10 cellular contexts compared by ENCODE assay signal in the genomic region with DNA sequence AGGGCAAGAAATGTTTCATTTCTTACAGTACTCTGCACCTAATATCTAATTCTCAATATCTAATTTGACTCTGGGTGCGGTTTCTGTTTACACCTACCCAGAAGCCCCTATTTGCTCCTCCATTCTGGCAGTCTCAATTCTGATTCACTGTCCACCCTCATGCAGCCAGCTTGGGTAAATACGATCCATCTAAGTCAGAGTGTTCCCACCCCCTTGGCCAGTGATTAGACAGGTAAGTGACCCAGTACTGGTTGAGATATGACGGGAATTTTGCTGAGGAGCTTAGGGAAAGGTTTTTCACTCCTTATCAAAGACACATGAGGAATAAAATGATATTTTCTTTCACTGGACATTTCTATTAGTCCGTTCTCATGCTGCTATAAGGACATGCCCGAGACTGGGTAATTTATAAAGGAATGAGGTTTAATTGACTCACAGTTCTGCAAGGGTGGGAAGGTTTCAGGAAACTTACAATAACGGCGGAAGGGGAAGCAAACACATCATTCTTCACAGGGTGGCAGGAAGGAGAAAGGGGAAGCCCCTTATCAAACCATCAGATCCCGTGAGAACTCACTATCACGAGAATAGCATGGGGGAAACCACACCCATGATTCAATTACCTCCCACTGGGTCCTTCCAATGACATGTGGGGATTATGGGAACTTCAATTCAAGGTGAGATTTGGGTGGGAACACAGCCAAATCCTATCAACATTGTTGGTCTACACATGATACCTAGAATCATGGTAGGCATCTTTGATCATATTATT. TPM values are rescaled to one million over a fixed set of nuclear protein-coding genes. Genes with fewer than 3 reads are reported as not detected.
DNase-seq lines count a peak whose midpoint lies in the region; FAIRE-seq and TF ChIP-seq lines count a peak whose summit lies in the region.
"Had no signal": no experiment of that assay in that cellular context is flagged by ENCODE, and none has a peak within 500 bp of the region (broad histone marks: within the 10 kb centered on the region; RNA-seq: fewer than 3 reads in every experiment).

No MANE protein-coding gene starts in this region.

- TF ChIP-seq POLR2A in endothelial cell of umbilical vein (IDR thresholded peaks at IDR 0.05; ENCODE audit: low read depth, low read length), result no peak

- FAIRE-seq in endothelial cell of umbilical vein (lab: Jason Lieb, UNC), result peak; percentile 80
- FAIRE-seq: RCC 7860 had no signal

- H3K79me2 ChIP-seq in endothelial cell of umbilical vein (ENCODE audit: control insufficient read depth, insufficient read depth, low read length), result no peaks in the 10 kb centered on the region

- H3K27ac ChIP-seq in endothelial cell of umbilical vein (ENCODE audit: insufficient read depth, low read depth, low read length) (peak overlapping the region; percentile 56), ascending aorta (no peak overlapping the region)

- H3K4me1 ChIP-seq in endothelial cell of umbilical vein (ENCODE audit: control insufficient read depth, extremely low read depth, insufficient read depth, low read length) (peaks cover 15% of the 10 kb centered on the region), ascending aorta (no peaks in the 10 kb centered on the region)

- dilution Hi-C loops in endothelial cell of umbilical vein (cut with MboI; ENCODE audit: extremely low pct_ligation_motif_present, low sequenced_read_pairs), result no loop called here

- H3K27me3 ChIP-seq in endothelial cell of umbilical vein (ENCODE audit: control insufficient read depth in 2 of 2, insufficient read depth in 2 of 2, low read length in 2 of 2) (no peaks in the 10 kb centered on the region), ascending aorta (no peaks in the 10 kb centered on the region)

- peak overlapping the region; percentile 74 for H3K4me2 ChIP-seq in endothelial cell of umbilical vein (ENCODE audit: insufficient read depth, low read length)

- no TSS peak for BruUV-seq in endothelial cell of umbilical vein (replicated peaks; lab: Mats Ljungman, UMichigan)

- H3K9me3 ChIP-seq in endothelial cell of umbilical vein (replicated peaks; ENCODE audit: control insufficient read depth, insufficient read depth, low read length) (no peaks in the 10 kb centered on the region), ascending aorta (no peaks in the 10 kb centered on the region)

- TF ChIP-seq CTCF in endothelial cell of umbilical vein (IDR thresholded peaks at IDR 0.05; ENCODE audit: extremely low read depth in 1 of 2, insufficient read depth in 1 of 2, low read depth in 1 of 2, low read length in 2 of 2) (no peak), ascending aorta (IDR thresholded peaks at IDR 0.05) (no peak)

- H4K20me1 ChIP-seq in endothelial cell of umbilical vein (replicated peaks; ENCODE audit: control insufficient read depth, extremely low read depth, insufficient read depth, low read length), result no peaks in the 10 kb centered on the region

- intact Hi-C loops in endothelial cell of umbilical vein (cut with micrococcal nuclease) (loop anchor here (2.0 to 10.0 kb wide), 4 partner anchors 101 to 969 kb away; no protein-coding TSS in a partner anchor), ascending aorta (cut with DNase I) (no loop called here)

- H3K9ac ChIP-seq in endothelial cell of umbilical vein (replicated peaks; ENCODE audit: extremely low read depth, insufficient read depth, low read length), result no peak overlapping the region

- H3K4me3 ChIP-seq in endothelial cell of umbilical vein (replicated peaks in 1 of 3; ENCODE audit: insufficient read depth in 1 of 3, low read depth in 1 of 3, low read length in 3 of 3) (no peak overlapping the region), ascending aorta (no peak overlapping the region)

- DNase-seq in Daoy (ENCODE audit: low read depth), result peak; percentile 23
- peak; percentile 15 for DNase-seq in NCI-H748 treated with DMSO at 0.1 percent for 48 hours (lab: John Stamatoyannopoulos, UW)
- peak; percentile 71 for DNase-seq in endothelial cell of umbilical vein (ENCODE audit: low read depth, low spot score)
- no peak for DNase-seq in putamen (ENCODE audit: low spot score)
- DNase-seq in T1000 (lab: John Stamatoyannopoulos, UW), result no peak
- no peak for DNase-seq in ascending aorta (ENCODE audit: low spot score in 2 of 2)
- DNase-seq: DMS53; effector memory CD4-positive, alpha-beta T cell; posterior cingulate gyrus had no signal

- CTCF ChIA-PET in endothelial cell of umbilical vein (lab: Charles Lee), result interaction anchor here (0.5 to 1.7 kb wide), 10 partner anchors 17 to 968 kb away, joined by 3 to 12 read pairs (median 4); no protein-coding TSS in a partner anchor

- H3K36me3 ChIP-seq in endothelial cell of umbilical vein (ENCODE audit: control insufficient read depth in 2 of 2, extremely low read depth in 1 of 2, insufficient read depth in 2 of 2, low read length in 2 of 2), result peaks cover 2 to 6% of the 10 kb centered on the region in 2 experiments
- H3K36me3 ChIP-seq in ascending aorta, result peaks cover 17 to 23% of the 10 kb centered on the region in 2 donors

- POLR2A ChIA-PET in endothelial cell of umbilical vein (lab: Charles Lee), result no interaction called here

- peak overlapping the region; percentile 85 for H2AFZ ChIP-seq in endothelial cell of umbilical vein (ENCODE audit: low read depth, low read length)

- H3K9me1 ChIP-seq in endothelial cell of umbilical vein (replicated peaks; ENCODE audit: control insufficient read depth, extremely low read depth, insufficient read depth, low read length), result no peaks in the 10 kb centered on the region

TF ChIP-seq in endothelial cell of umbilical vein, 7 proteins besides CTCF, POLR2A, EP300 and RAD21:
- TF ChIP-seq GATA2 (IDR thresholded peaks at IDR 0.05; ENCODE audit: insufficient read depth, insufficient read length, low read depth, low read length) (peak; percentile 96), JUN (IDR thresholded peaks at IDR 0.05; ENCODE audit: borderline replicate concordance, insufficient read depth, insufficient read length, low read depth) (no peak), MYC (IDR thresholded peaks at IDR 0.05; ENCODE audit: low read depth, low read length) (no peak), POLR2AphosphoS5 (IDR thresholded peaks at IDR 0.05; ENCODE audit: insufficient read depth, low read depth, low read length) (peak; percentile 36), FOS (IDR thresholded peaks at IDR 0.05; ENCODE audit: borderline replicate concordance, insufficient read depth, low read length) (peak; percentile 49), EZH2 (IDR thresholded peaks at IDR 0.05; ENCODE audit: borderline replicate concordance, low read depth, low read length, severe bottlenecking) (no peak)
- TF ChIP-seq, protein P1, sequence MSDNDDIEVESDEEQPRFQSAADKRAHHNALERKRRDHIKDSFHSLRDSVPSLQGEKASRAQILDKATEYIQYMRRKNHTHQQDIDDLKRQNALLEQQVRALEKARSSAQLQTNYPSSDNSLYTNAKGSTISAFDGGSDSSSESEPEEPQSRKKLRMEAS (IDR thresholded peaks at IDR 0.05; ENCODE audit: insufficient read depth, insufficient read length), result no peak

RNA-seq across cellular contexts. Expression of a gene that starts 29.4 kb away (rescaled TPM):
- total RNA-seq in Daoy (2014; rRNA removed; shearing (Covaris generic)), result 254 and 303 TPM in 2 replicates
- total RNA-seq in endothelial cell of umbilical vein, result 120 and 135 TPM in 2 replicates
- 49.8 and 70.3 TPM in 2 replicates for polyA plus RNA-seq in endothelial cell of umbilical vein
- 77.6 and 80.1 TPM in 2 replicates for polyA plus RNA-seq in endothelial cell of umbilical vein (2011; cell fraction: cytosol; rRNA removed)
- 26.9 and 33.0 TPM in 2 replicates for polyA plus RNA-seq in endothelial cell of umbilical vein (2011; cell fraction: nucleus; rRNA removed)
- 110 and 162 TPM in 2 replicates for polyA plus RNA-seq in endothelial cell of umbilical vein (2012)
- polyA minus RNA-seq in endothelial cell of umbilical vein, result 29.9 and 34.5 TPM in 2 replicates
- polyA minus RNA-seq in endothelial cell of umbilical vein (2011; cell fraction: cytosol; rRNA and poly(A)+ RNA removed), result 62.5 TPM
- 10.1 and 16.9 TPM in 2 replicates for polyA minus RNA-seq in endothelial cell of umbilical vein (2011; cell fraction: nucleus; rRNA and poly(A)+ RNA removed)
- total RNA-seq in ascending aorta, result 32.6 TPM

RNA-seq across cellular contexts. Expression of a gene that starts 33.9 kb away (rescaled TPM):
- total RNA-seq in Daoy (2014; rRNA removed; shearing (Covaris generic)), result 6.1 and 15.4 TPM in 2 replicates
- total RNA-seq in endothelial cell of umbilical vein (15.0 and 16.0 TPM in 2 replicates), ascending aorta (9.9 TPM)
- polyA plus RNA-seq in endothelial cell of umbilical vein, result 3.4 and 4.9 TPM in 2 replicates
- polyA plus RNA-seq in endothelial cell of umbilical vein (2011; cell fraction: cytosol; rRNA removed), result 4.8 and 4.9 TPM in 2 replicates
- polyA plus RNA-seq in endothelial cell of umbilical vein (2011; cell fraction: nucleus; rRNA removed), result 11.8 and 12.4 TPM in 2 replicates
- polyA plus RNA-seq in endothelial cell of umbilical vein (2012), result 5.1 and 5.5 TPM in 2 replicates
- 35.1 and 45.7 TPM in 2 replicates for polyA minus RNA-seq in endothelial cell of umbilical vein
- 2.2 TPM for polyA minus RNA-seq in endothelial cell of umbilical vein (2011; cell fraction: cytosol; rRNA and poly(A)+ RNA removed)
- polyA minus RNA-seq in endothelial cell of umbilical vein (2011; cell fraction: nucleus; rRNA and poly(A)+ RNA removed), result 79.2 and 109 TPM in 2 replicates

RNA-seq across cellular contexts. Expression of a gene that starts 41.5 kb away (rescaled TPM):
- under 0.01 TPM in 1 of 2 replicates, not detected in the other for total RNA-seq in Daoy (2014; rRNA removed; shearing (Covaris generic))
- total RNA-seq in endothelial cell of umbilical vein, result 0.29 and 0.97 TPM in 2 replicates
- 0.45 and 0.61 TPM in 2 replicates for polyA plus RNA-seq in endothelial cell of umbilical vein
- polyA plus RNA-seq in endothelial cell of umbilical vein (2011; cell fraction: cytosol; rRNA removed), result 1.2 and 1.3 TPM in 2 replicates
- polyA plus RNA-seq in endothelial cell of umbilical vein (2011; cell fraction: nucleus; rRNA removed), result 3.4 and 4.2 TPM in 2 replicates
- polyA plus RNA-seq in endothelial cell of umbilical vein (2012), result 0.90 and 2.7 TPM in 2 replicates
- 1.1 and 1.6 TPM in 2 replicates for polyA minus RNA-seq in endothelial cell of umbilical vein
- polyA minus RNA-seq in endothelial cell of umbilical vein (2011; cell fraction: cytosol; rRNA and poly(A)+ RNA removed), result not detected
- 1.7 and 3.9 TPM in 2 replicates for polyA minus RNA-seq in endothelial cell of umbilical vein (2011; cell fraction: nucleus; rRNA and poly(A)+ RNA removed)
- not detected for total RNA-seq in ascending aorta

Comparison
In these comparisons a context has a peak if more than half of its experiments do, and no peak if none do; other contexts are left out.
1. DNase-seq: peak in Daoy (single experiment), NCI-H748 treated with DMSO at 0.1 percent for 48 hours (single experiment) and endothelial cell of umbilical vein (single experiment); none in putamen (single experiment), T1000 (single experiment) and ascending aorta (0 of 2).